In the genomic region with DNA sequence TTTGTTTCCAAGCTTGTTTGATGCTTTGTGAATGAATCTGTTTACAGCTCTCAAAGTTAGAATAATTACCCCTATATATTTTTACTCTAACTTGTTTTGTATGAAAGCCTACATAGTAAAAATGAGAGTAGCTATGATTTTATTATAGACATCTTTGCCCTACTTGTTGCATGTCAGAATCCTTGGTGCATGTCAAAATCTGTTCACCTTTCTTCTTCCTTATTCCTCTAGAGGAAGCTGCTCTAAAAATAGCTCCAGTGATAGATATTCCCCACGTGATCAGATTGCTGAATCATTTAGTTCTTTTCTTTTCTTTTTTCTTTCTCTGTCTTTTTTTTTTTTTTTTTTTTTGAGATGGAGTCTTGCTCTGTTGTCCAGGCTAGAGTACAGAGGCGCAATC, we compare ENCODE assay signal across 15 cellular contexts. TPM values are rescaled to one million over a fixed set of nuclear protein-coding genes. Genes with fewer than 3 reads are reported as not detected.
DNase-seq lines count a peak whose midpoint lies in the region; ATAC-seq and TF ChIP-seq lines count a peak whose summit lies in the region.
"Had no signal": no experiment of that assay in that cellular context is flagged by ENCODE, and none has a peak within 500 bp of the region (broad histone marks: within the 10 kb centered on the region; RNA-seq: fewer than 3 reads in every experiment).

No MANE protein-coding gene starts in this region.

- peaks cover 25 to 26% of the 10 kb centered on the region in 2 donors for H3K27me3 Mint-ChIP-seq in T-cell

- no peaks in the 10 kb centered on the region for H3K36me3 ChIP-seq in transverse colon
- H3K36me3 ChIP-seq: HAP-1 had no signal

- no peaks in the 10 kb centered on the region for H3K9me3 ChIP-seq in transverse colon
- H3K9me3 ChIP-seq: HAP-1 had no signal

- no peak overlapping the region for H3K4me3 ChIP-seq in choroid plexus epithelial cell (ENCODE audit: low read depth, low read length)
- H3K4me3 ChIP-seq in transverse colon, result no peak overlapping the region
- H3K4me3 ChIP-seq: HAP-1 had no signal

- H3K4me1 ChIP-seq in transverse colon, result no peaks in the 10 kb centered on the region

- POLR2A ChIA-PET in T-cell (lab: Charles Lee), result no interaction called here

- TF ChIP-seq EP300 in transverse colon (IDR thresholded peaks at IDR 0.05; ENCODE audit: low read depth), result no peak

- H3K27ac Mint-ChIP-seq in T-cell, result no peak overlapping the region
- H3K27ac Mint-ChIP-seq: CD4-positive, alpha-beta memory T cell; IgD-negative memory B cell had no signal

- ATAC-seq in T-cell (replicated peaks in 1 of 4) (no peak), Right ventricle myocardium inferior (no peak)

- H3K27me3 ChIP-seq in transverse colon, result no peaks in the 10 kb centered on the region

- CTCF ChIA-PET in T-cell (lab: Charles Lee), result no interaction called here

- intact Hi-C loops in transverse colon (cut with DNase I; ENCODE audit: low total_unique reads), result no loop called here
- intact Hi-C loops in Right ventricle myocardium inferior (cut with DNase I), result no loop called here

- TF ChIP-seq CTCF in choroid plexus epithelial cell (conservative IDR thresholded peaks at IDR 0.05; ENCODE audit: low read depth, low read length) (no peak), transverse colon (IDR thresholded peaks at IDR 0.05) (no peak)

- H3K4me3 Mint-ChIP-seq in T-cell, result no peak overlapping the region
- H3K4me3 Mint-ChIP-seq: CD4-positive, alpha-beta memory T cell; IgD-negative memory B cell had no signal

- TF ChIP-seq POLR2A in transverse colon (IDR thresholded peaks at IDR 0.05), result no peak

- 57 to 66% methylated on average over 1 to 2 of the region's 2 CpGs for WGBS in transverse colon (ENCODE audit: low coverage in 1 of 2), 2 donors

- no peaks in the 10 kb centered on the region for H3K36me3 Mint-ChIP-seq in T-cell
- H3K36me3 Mint-ChIP-seq: CD4-positive, alpha-beta memory T cell had no signal

- no peaks in the 10 kb centered on the region for H3K4me1 Mint-ChIP-seq in T-cell
- H3K4me1 Mint-ChIP-seq: CD4-positive, alpha-beta memory T cell had no signal

- in situ Hi-C loops in Caki2 (cut with HindIII; ENCODE audit: low pct_unique_long_range_greater_than_20kb, low sequenced_read_pairs), result no loop called here
- in situ Hi-C loops in transverse colon (cut with MboI; ENCODE audit: low pct_ligation_motif_present in 1 of 4, low pct_unique_long_range_greater_than_20kb in 1 of 4, low sequenced_read_pairs in 3 of 4), result no loop called here

- no peak overlapping the region for H3K27ac ChIP-seq in transverse colon

- DNase-seq in Caki2 (ENCODE audit: low read depth) (peak; percentile 22), HT1080 (ENCODE audit: low read depth) (peak; percentile 2), choroid plexus epithelial cell (ENCODE audit: low read depth) (peak; percentile 16), renal cortical epithelial cell (ENCODE audit: low read depth) (peak; percentile 11), T-cell (no peak), transverse colon (no peak), Right ventricle myocardium inferior (ENCODE audit: missing footprints) (no peak)
- DNase-seq: ACHN; C1 segment of cervical spinal cord; CD4-positive, alpha-beta memory T cell; DMS153; DMS79 treated with DMSO at 0.1 percent for 48 hours; EL had no signal

- no peaks in the 10 kb centered on the region for H3K9me3 Mint-ChIP-seq in T-cell

RNA-seq across cellular contexts. Expression of a gene that starts 39.8 kb away (rescaled TPM):
- total RNA-seq in Caki2 (2014; rRNA removed; shearing (Covaris generic); ENCODE audit: low replicate concordance), result 8.4 and 8.5 TPM in 2 replicates
- total RNA-seq in HT1080 (2014; rRNA removed; shearing (Covaris generic)), result 6.2 and 6.7 TPM in 2 replicates
- 5.2 and 5.3 TPM in 2 replicates for polyA plus RNA-seq in HT1080 (2015; cell fraction: cytosol; rRNA removed)
- 7.0 and 7.3 TPM in 2 replicates for polyA plus RNA-seq in HT1080 (2015; cell fraction: nucleus; rRNA removed)
- total RNA-seq in renal cortical epithelial cell (11.1 and 22.0 TPM in 2 replicates), T-cell (under 1 TPM in 4 of 5 donors, not detected in 1; 0.16 to 0.77 (median 0.51) TPM), transverse colon (1 to 10 TPM in 3 of 4 donors, not detected in 1; 2.2 to 5.2 (median 4.8) TPM), Right ventricle myocardium inferior (70.9 TPM)
- polyA plus RNA-seq: IgD-negative memory B cell had no signal

RNA-seq across cellular contexts. Expression of a gene that starts 40.2 kb away (rescaled TPM):
- 7.2 and 11.1 TPM in 2 replicates for total RNA-seq in Caki2 (2014; rRNA removed; shearing (Covaris generic); ENCODE audit: low replicate concordance)
- 3.3 and 3.8 TPM in 2 replicates for total RNA-seq in HT1080 (2014; rRNA removed; shearing (Covaris generic))
- 5.9 and 7.0 TPM in 2 replicates for polyA plus RNA-seq in HT1080 (2015; cell fraction: cytosol; rRNA removed)
- polyA plus RNA-seq in HT1080 (2015; cell fraction: nucleus; rRNA removed), result 4.1 and 4.9 TPM in 2 replicates
- 1.0 and 2.4 TPM in 2 replicates for total RNA-seq in renal cortical epithelial cell
- under 1 TPM in 2 of 5 donors, not detected in 3; 0.33 TPM for total RNA-seq in T-cell
- total RNA-seq in transverse colon, result 10 to 100 TPM in 1 of 4 donors, 1 to 10 TPM in 2, not detected in 1; 2.2 to 14.9 (median 8.3) TPM
- total RNA-seq in Right ventricle myocardium inferior, result 3.7 TPM

Comparison
In these comparisons a context has a peak if more than half of its experiments do, and no peak if none do; other contexts are left out.
1. DNase-seq: peak in Caki2 (single experiment), HT1080 (single experiment), choroid plexus epithelial cell (single experiment) and renal cortical epithelial cell (single experiment); none in T-cell (0 of 34), transverse colon (single experiment) and Right ventricle myocardium inferior (single experiment).